ENCODE assay signal across 32 cellular contexts in genomic region chr1:54176621-54177327, GRCh38. TPM values are rescaled to one million over a fixed set of nuclear protein-coding genes. Genes with fewer than 3 reads are reported as not detected.
"Had no signal": no experiment of that assay in that cellular context is flagged by ENCODE, and none has a peak within 500 bp of the region (broad histone marks: within the 10 kb centered on the region; RNA-seq: fewer than 3 reads in every experiment).

No MANE protein-coding gene starts in this region.

- H3K9me3 ChIP-seq: colonic mucosa, gastrocnemius medialis, ovary, psoas muscle, sigmoid colon, stomach, thyroid gland, vagina had no signal

- H3K27me3 Mint-ChIP-seq: dendritic cell treated with granulocyte-macrophage colony-stimulating factor and Interleukin-4, amounts not matched to agents 40 ng/mL and 50 ng/mL, for 4 days; memory B cell; naive thymus-derived CD4-positive, alpha-beta T cell had no signal

- H3K27ac ChIP-seq: colonic mucosa, epithelial cell of prostate, gastrocnemius medialis, ovary, psoas muscle, sigmoid colon, stomach, thyroid gland, vagina had no signal

- H3K27ac Mint-ChIP-seq: dendritic cell treated with granulocyte-macrophage colony-stimulating factor and Interleukin-4, amounts not matched to agents 40 ng/mL and 50 ng/mL, for 4 days; endodermal cell; memory B cell; naive thymus-derived CD4-positive, alpha-beta T cell; nephron had no signal

- H3K4me1 ChIP-seq: colonic mucosa, psoas muscle, sigmoid colon, vagina had no signal

- H3K4me3 ChIP-seq: colonic mucosa, gastrocnemius medialis, lung, ovary, psoas muscle, sigmoid colon, stomach, thyroid gland, vagina had no signal

- H3K4me1 Mint-ChIP-seq: memory B cell had no signal

- H3K9me3 Mint-ChIP-seq: dendritic cell treated with granulocyte-macrophage colony-stimulating factor and Interleukin-4, amounts not matched to agents 40 ng/mL and 50 ng/mL, for 4 days; endodermal cell; memory B cell; naive thymus-derived CD4-positive, alpha-beta T cell; nephron had no signal

- DNase-seq: colonic mucosa; effector CD8-positive, alpha-beta T cell; endodermal cell; foreskin fibroblast; gastrocnemius medialis; head of caudate nucleus; midbrain; naive thymus-derived CD4-positive, alpha-beta T cell; occipital lobe; psoas muscle; right cardiac atrium; sigmoid colon; stimulated activated naive CD4-positive, alpha-beta T cell treated with Interleukin-2 at 50 U/mL for 16 hours; stomach; thyroid gland; trophoblast cell had no signal

- H3K27me3 ChIP-seq: colonic mucosa, gastrocnemius medialis, ovary, sigmoid colon, stomach, thyroid gland, vagina had no signal

- H3K4me3 Mint-ChIP-seq: dendritic cell treated with granulocyte-macrophage colony-stimulating factor and Interleukin-4, amounts not matched to agents 40 ng/mL and 50 ng/mL, for 4 days; endodermal cell; memory B cell; naive thymus-derived CD4-positive, alpha-beta T cell; nephron had no signal

- ATAC-seq: esophagus mucosa; gastrocnemius medialis; left lobe of liver; naive thymus-derived CD4-positive, alpha-beta T cell; psoas muscle; right cardiac atrium had no signal

- H3K36me3 ChIP-seq: colonic mucosa, ovary, thyroid gland had no signal

RNA-seq across cellular contexts. Expression of gene CDCP2, which starts 24.0 kb away (rescaled TPM):
- total RNA-seq: endodermal cell, esophagus mucosa, gastrocnemius medialis, glomerular endothelial cell, left lobe of liver, mucosa of gallbladder, occipital lobe, psoas muscle, renal cortical epithelial cell, right cardiac atrium, sigmoid colon, skeletal muscle tissue, temporal lobe, vagina had no signal
- polyA plus RNA-seq: keratinocyte; liver; naive thymus-derived CD4-positive, alpha-beta T cell; psoas muscle; right cardiac atrium; stomach had no signal
